9 cellular contexts compared by ENCODE assay signal in the genomic region with DNA sequence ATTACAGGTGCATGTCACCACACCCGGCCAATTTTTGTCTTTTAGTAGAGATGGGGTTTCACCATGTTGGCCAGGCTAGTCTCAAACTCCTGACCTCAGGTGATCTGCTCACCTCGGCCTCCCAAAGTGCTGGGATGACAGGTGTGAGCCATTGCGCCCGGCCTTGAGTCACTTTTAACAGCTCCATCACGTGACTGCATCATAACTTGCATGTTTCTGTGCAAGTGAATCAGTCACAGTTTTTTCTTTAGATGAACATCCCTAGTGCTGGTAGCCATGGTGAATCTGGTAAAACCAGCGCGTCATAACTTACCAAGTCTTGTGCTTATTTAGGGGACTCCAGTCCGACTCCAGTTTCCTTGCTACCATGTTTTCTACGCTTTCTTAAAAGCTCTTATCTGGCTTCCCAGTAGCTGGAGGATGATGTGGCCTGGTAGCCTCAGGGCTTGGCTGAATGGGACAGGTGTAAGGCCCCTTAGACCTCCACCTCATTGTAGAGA. TPM values are rescaled to one million over a fixed set of nuclear protein-coding genes. Genes with fewer than 3 reads are reported as not detected.
"Had no signal": no experiment of that assay in that cellular context is flagged by ENCODE, and none has a peak within 500 bp of the region (broad histone marks: within the 10 kb centered on the region; RNA-seq: fewer than 3 reads in every experiment).

No MANE protein-coding gene starts in this region.

- FAIRE-seq: HTR-8/SVneo had no signal

- H3K4me2 ChIP-seq: KMS-11 had no signal

- DNase-seq: KBM-7, KG1 had no signal

- H3K9ac ChIP-seq: KMS-11 had no signal

- H3K27ac ChIP-seq: HL-60, KMS-11 had no signal

RNA-seq across cellular contexts. Expression of gene PCARE, which starts 33.1 kb away (rescaled TPM):
- total RNA-seq: HT-29, HT1080, IMR-90 had no signal
- polyA plus RNA-seq: IgD-negative memory B cell, IMR-90 had no signal
